In the genomic region with DNA sequence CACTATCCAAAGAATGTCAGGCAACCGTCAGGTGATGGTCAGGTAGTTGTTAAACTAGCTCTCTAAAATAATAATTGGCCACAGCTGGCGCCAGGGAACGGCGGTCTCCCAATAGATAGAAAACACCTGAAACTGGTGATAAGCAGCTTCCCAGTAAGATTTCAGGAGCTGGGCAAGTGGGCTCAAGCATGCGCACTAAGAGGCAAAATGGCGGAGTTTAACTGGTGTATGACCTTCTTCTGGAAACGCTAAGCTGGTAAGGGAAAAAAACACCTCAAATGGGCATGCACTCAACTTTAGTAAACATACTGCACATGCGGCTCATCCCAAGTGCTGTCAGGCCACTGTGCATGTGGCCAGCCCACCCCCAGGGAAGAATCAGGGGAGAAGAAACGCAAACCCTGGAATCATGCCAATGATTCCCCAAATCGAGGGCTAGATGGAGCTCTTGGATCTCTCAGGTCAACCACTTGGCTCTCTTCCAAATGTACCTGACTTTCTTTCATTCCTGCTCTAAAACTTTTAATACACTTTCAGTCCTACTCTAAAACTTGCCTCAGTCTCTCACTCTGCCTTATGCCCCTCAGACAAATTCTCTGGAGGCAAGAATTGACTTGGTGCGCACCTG, we compare ENCODE assay signal across 2 cellular contexts.
TF ChIP-seq lines count a peak whose summit lies in the region.

No MANE protein-coding gene starts in this region.

TF ChIP-seq in GM12878, 131 proteins besides CTCF, POLR2A, EP300 and RAD21:
- no peak for TF ChIP-seq TAF1 (IDR thresholded peaks at IDR 0.05; ENCODE audit: borderline replicate concordance, low read depth, low read length)
- no peak for TF ChIP-seq IKZF2 (IDR thresholded peaks at IDR 0.05)
TF ChIP-seq in GM12878: peak in this region for 0.

TF ChIP-seq in HepG2, 621 proteins besides CTCF, POLR2A, EP300 and RAD21:
- TF ChIP-seq GABPA (IDR thresholded peaks at IDR 0.05; ENCODE audit: low read depth, low read length) (no peak), GABPA (CRISPR knock-in tag; IDR thresholded peaks at IDR 0.05; ENCODE audit: low read depth) (no peak), ZNF101 (CRISPR knock-in tag; IDR thresholded peaks at IDR 0.05; ENCODE audit: borderline replicate concordance, low read depth) (no peak), NFIB (CRISPR knock-in tag; IDR thresholded peaks at IDR 0.05; ENCODE audit: borderline replicate concordance) (peak; percentile 66; the same call in 1 of the 2 replicates), SMAD3 (CRISPR knock-in tag; IDR thresholded peaks at IDR 0.05) (no peak), ZNF44 (CRISPR knock-in tag; IDR thresholded peaks at IDR 0.05) (no peak), TP53 (CRISPR knock-in tag; conservative IDR thresholded peaks at IDR 0.05) (no peak), ZFP36 (IDR thresholded peaks at IDR 0.05; ENCODE audit: borderline replicate concordance, low read depth, low read length, partially characterized antibody) (no peak), ZNF782 (CRISPR knock-in tag; IDR thresholded peaks at IDR 0.05; ENCODE audit: borderline replicate concordance) (no peak), REPIN1 (CRISPR knock-in tag; IDR thresholded peaks at IDR 0.05; ENCODE audit: borderline replicate concordance, low read depth) (no peak), ZNF816 (CRISPR knock-in tag; IDR thresholded peaks at IDR 0.05; ENCODE audit: borderline replicate concordance) (no peak), ZNF556 (CRISPR knock-in tag; IDR thresholded peaks at IDR 0.05; ENCODE audit: borderline replicate concordance) (no peak; the same call in 1 of the 2 replicates), SMC3 (IDR thresholded peaks at IDR 0.05; ENCODE audit: low read length) (peak; percentile 42; the same call in 1 of the 2 replicates), NR2C2 (CRISPR knock-in tag; IDR thresholded peaks at IDR 0.05; ENCODE audit: borderline replicate concordance) (0 out of 2 replicates have a peak, but pooled peaks have one; percentile 15), NFIC (IDR thresholded peaks at IDR 0.05; ENCODE audit: low read length) (peak; percentile 84), ZMYM4 (CRISPR knock-in tag; IDR thresholded peaks at IDR 0.05) (0 out of 2 replicates have a peak, but pooled peaks have one; percentile 20), ZNF549 (CRISPR knock-in tag; IDR thresholded peaks at IDR 0.05) (no peak), STAG1 (CRISPR knock-in tag; IDR thresholded peaks at IDR 0.05) (peak; percentile 74), HNRNPLL (IDR thresholded peaks at IDR 0.05; ENCODE audit: low read depth, low read length, poor library complexity, severe bottlenecking) (no peak)
- TF ChIP-seq, protein P1, sequence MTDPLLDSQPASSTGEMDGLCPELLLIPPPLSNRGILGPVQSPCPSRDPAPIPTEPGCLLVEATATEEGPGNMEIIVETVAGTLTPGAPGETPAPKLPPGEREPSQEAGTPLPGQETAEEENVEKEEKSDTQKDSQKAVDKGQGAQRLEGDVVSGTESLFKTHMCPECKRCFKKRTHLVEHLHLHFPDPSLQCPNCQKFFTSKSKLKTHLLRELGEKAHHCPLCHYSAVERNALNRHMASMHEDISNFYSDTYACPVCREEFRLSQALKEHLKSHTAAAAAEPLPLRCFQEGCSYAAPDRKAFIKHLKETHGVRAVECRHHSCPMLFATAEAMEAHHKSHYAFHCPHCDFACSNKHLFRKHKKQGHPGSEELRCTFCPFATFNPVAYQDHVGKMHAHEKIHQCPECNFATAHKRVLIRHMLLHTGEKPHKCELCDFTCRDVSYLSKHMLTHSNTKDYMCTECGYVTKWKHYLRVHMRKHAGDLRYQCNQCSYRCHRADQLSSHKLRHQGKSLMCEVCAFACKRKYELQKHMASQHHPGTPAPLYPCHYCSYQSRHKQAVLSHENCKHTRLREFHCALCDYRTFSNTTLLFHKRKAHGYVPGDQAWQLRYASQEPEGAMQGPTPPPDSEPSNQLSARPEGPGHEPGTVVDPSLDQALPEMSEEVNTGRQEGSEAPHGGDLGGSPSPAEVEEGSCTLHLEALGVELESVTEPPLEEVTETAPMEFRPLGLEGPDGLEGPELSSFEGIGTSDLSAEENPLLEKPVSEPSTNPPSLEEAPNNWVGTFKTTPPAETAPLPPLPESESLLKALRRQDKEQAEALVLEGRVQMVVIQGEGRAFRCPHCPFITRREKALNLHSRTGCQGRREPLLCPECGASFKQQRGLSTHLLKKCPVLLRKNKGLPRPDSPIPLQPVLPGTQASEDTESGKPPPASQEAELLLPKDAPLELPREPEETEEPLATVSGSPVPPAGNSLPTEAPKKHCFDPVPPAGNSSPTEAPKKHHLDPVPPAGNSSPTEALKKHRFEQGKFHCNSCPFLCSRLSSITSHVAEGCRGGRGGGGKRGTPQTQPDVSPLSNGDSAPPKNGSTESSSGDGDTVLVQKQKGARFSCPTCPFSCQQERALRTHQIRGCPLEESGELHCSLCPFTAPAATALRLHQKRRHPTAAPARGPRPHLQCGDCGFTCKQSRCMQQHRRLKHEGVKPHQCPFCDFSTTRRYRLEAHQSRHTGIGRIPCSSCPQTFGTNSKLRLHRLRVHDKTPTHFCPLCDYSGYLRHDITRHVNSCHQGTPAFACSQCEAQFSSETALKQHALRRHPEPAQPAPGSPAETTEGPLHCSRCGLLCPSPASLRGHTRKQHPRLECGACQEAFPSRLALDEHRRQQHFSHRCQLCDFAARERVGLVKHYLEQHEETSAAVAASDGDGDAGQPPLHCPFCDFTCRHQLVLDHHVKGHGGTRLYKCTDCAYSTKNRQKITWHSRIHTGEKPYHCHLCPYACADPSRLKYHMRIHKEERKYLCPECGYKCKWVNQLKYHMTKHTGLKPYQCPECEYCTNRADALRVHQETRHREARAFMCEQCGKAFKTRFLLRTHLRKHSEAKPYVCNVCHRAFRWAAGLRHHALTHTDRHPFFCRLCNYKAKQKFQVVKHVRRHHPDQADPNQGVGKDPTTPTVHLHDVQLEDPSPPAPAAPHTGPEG (CRISPR knock-in tag; IDR thresholded peaks at IDR 0.05), result 0 out of 2 replicates have a peak, but pooled peaks have one; percentile 27
- TF ChIP-seq, protein P2, sequence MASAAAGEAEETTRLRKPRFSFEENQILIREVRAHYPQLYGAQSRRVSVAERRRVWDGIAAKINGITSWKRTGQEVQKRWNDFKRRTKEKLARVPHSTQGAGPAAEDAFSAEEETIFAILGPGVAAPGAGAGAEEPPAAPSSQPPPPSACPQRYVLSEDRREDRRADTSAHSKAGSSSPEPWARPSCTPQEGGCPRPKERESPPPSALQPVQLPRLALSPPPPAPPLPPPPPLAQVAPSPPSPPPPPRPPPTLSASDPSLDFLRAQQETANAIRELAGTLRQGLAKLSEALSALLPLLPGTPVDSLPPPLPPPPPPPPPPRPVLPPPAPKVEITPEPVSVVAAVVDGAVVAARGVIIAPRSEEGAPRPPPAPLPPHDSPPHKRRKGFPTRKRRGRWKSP (CRISPR knock-in tag; IDR thresholded peaks at IDR 0.05), result 0 out of 2 replicates have a peak, but pooled peaks have one; percentile 28
- TF ChIP-seq, protein P3, sequence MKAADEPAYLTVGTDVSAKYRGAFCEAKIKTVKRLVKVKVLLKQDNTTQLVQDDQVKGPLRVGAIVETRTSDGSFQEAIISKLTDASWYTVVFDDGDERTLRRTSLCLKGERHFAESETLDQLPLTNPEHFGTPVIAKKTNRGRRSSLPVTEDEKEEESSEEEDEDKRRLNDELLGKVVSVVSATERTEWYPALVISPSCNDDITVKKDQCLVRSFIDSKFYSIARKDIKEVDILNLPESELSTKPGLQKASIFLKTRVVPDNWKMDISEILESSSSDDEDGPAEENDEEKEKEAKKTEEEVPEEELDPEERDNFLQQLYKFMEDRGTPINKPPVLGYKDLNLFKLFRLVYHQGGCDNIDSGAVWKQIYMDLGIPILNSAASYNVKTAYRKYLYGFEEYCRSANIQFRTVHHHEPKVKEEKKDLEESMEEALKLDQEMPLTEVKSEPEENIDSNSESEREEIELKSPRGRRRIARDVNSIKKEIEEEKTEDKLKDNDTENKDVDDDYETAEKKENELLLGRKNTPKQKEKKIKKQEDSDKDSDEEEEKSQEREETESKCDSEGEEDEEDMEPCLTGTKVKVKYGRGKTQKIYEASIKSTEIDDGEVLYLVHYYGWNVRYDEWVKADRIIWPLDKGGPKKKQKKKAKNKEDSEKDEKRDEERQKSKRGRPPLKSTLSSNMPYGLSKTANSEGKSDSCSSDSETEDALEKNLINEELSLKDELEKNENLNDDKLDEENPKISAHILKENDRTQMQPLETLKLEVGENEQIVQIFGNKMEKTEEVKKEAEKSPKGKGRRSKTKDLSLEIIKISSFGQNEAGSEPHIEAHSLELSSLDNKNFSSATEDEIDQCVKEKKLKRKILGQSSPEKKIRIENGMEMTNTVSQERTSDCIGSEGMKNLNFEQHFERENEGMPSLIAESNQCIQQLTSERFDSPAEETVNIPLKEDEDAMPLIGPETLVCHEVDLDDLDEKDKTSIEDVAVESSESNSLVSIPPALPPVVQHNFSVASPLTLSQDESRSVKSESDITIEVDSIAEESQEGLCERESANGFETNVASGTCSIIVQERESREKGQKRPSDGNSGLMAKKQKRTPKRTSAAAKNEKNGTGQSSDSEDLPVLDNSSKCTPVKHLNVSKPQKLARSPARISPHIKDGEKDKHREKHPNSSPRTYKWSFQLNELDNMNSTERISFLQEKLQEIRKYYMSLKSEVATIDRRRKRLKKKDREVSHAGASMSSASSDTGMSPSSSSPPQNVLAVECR (CRISPR knock-in tag; IDR thresholded peaks at IDR 0.05; ENCODE audit: borderline replicate concordance), result peak; percentile 16; the same call in 1 of the 2 replicates
- TF ChIP-seq, protein P4, sequence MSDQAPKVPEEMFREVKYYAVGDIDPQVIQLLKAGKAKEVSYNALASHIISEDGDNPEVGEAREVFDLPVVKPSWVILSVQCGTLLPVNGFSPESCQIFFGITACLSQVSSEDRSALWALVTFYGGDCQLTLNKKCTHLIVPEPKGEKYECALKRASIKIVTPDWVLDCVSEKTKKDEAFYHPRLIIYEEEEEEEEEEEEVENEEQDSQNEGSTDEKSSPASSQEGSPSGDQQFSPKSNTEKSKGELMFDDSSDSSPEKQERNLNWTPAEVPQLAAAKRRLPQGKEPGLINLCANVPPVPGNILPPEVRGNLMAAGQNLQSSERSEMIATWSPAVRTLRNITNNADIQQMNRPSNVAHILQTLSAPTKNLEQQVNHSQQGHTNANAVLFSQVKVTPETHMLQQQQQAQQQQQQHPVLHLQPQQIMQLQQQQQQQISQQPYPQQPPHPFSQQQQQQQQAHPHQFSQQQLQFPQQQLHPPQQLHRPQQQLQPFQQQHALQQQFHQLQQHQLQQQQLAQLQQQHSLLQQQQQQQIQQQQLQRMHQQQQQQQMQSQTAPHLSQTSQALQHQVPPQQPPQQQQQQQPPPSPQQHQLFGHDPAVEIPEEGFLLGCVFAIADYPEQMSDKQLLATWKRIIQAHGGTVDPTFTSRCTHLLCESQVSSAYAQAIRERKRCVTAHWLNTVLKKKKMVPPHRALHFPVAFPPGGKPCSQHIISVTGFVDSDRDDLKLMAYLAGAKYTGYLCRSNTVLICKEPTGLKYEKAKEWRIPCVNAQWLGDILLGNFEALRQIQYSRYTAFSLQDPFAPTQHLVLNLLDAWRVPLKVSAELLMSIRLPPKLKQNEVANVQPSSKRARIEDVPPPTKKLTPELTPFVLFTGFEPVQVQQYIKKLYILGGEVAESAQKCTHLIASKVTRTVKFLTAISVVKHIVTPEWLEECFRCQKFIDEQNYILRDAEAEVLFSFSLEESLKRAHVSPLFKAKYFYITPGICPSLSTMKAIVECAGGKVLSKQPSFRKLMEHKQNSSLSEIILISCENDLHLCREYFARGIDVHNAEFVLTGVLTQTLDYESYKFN (CRISPR knock-in tag; conservative IDR thresholded peaks at IDR 0.05), result 0 out of 2 replicates have a peak, but pooled peaks have one; percentile 3
- TF ChIP-seq, protein P5, sequence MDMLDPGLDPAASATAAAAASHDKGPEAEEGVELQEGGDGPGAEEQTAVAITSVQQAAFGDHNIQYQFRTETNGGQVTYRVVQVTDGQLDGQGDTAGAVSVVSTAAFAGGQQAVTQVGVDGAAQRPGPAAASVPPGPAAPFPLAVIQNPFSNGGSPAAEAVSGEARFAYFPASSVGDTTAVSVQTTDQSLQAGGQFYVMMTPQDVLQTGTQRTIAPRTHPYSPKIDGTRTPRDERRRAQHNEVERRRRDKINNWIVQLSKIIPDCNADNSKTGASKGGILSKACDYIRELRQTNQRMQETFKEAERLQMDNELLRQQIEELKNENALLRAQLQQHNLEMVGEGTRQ (IDR thresholded peaks at IDR 0.05; ENCODE audit: low read depth, low read length), result no peak
- TF ChIP-seq, protein P5 (CRISPR knock-in tag; IDR thresholded peaks at IDR 0.05; ENCODE audit: borderline replicate concordance), result 0 out of 2 replicates have a peak, but pooled peaks have one; percentile 1
- TF ChIP-seq, protein P6, sequence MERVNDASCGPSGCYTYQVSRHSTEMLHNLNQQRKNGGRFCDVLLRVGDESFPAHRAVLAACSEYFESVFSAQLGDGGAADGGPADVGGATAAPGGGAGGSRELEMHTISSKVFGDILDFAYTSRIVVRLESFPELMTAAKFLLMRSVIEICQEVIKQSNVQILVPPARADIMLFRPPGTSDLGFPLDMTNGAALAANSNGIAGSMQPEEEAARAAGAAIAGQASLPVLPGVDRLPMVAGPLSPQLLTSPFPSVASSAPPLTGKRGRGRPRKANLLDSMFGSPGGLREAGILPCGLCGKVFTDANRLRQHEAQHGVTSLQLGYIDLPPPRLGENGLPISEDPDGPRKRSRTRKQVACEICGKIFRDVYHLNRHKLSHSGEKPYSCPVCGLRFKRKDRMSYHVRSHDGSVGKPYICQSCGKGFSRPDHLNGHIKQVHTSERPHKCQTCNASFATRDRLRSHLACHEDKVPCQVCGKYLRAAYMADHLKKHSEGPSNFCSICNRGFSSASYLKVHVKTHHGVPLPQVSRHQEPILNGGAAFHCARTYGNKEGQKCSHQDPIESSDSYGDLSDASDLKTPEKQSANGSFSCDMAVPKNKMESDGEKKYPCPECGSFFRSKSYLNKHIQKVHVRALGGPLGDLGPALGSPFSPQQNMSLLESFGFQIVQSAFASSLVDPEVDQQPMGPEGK (CRISPR knock-in tag; IDR thresholded peaks at IDR 0.05), result 0 out of 2 replicates have a peak, but pooled peaks have one; percentile 28
TF ChIP-seq in HepG2: peak in this region for 12.
